In genomic region chr7:70729553-70730157, GRCh38 we compare ENCODE assay signal across 8 cellular contexts.
DNase-seq lines count a peak whose midpoint lies in the region; ATAC-seq and TF ChIP-seq lines count a peak whose summit lies in the region.
"Not testable (repeated sequence)": the region's sequence is repeated elsewhere in the genome, so short reads cannot be mapped to it uniquely, and the experiment has no call there.

No MANE protein-coding gene starts in this region.

- peaks cover 0 to 15% (median 0%) of the 10 kb centered on the region in 4 donors for H3K4me1 ChIP-seq in Peyer's patch

- H3K27me3 ChIP-seq in Peyer's patch, result not testable (repeated sequence)

- H3K27ac Mint-ChIP-seq in chondrocyte (ENCODE audit: unreplicated experiment) (peak overlapping the region; percentile 42), glutamatergic neuron (ENCODE audit: unreplicated experiment) (peak overlapping the region; percentile 77)
- H3K27ac Mint-ChIP-seq in memory B cell, result not testable (repeated sequence)
- peak overlapping the region; percentile 83 for H3K27ac Mint-ChIP-seq in stimulated activated effector memory CD8-positive, alpha-beta T cell treated with anti-CD3 and anti-CD28 coated beads, Interleukin-12 subunit alpha, Interleukin-12 subunit beta, amount 100 ng/mL, for 72 hours

- TF ChIP-seq POLR2A in Peyer's patch (IDR thresholded peaks at IDR 0.05), result not testable (repeated sequence)

- ATAC-seq in HG02885 (IDR thresholded peaks at IDR 0.05; ENCODE audit: poor library complexity, unreplicated experiment), result peak; percentile 28
- ATAC-seq in memory B cell (ENCODE audit: low read depth); stimulated activated effector memory CD8-positive, alpha-beta T cell treated with anti-CD3 and anti-CD28 coated beads, Interleukin-12 subunit alpha, Interleukin-12 subunit beta, amount 100 ng/mL, for 72 hours: not testable (repeated sequence)

- not testable (repeated sequence) for H3K4me3 Mint-ChIP-seq in chondrocyte (ENCODE audit: unreplicated experiment)
- H3K4me3 Mint-ChIP-seq in glutamatergic neuron (ENCODE audit: unreplicated experiment), result peak overlapping the region; percentile 71
- peak overlapping the region; percentile 33 for H3K4me3 Mint-ChIP-seq in memory B cell
- H3K4me3 Mint-ChIP-seq in stimulated activated effector memory CD8-positive, alpha-beta T cell treated with anti-CD3 and anti-CD28 coated beads, Interleukin-12 subunit alpha, Interleukin-12 subunit beta, amount 100 ng/mL, for 72 hours, result peak overlapping the region; percentile 48

- not testable (repeated sequence) for H3K36me3 Mint-ChIP-seq in chondrocyte (ENCODE audit: low read depth); memory B cell; stimulated activated effector memory CD8-positive, alpha-beta T cell treated with anti-CD3 and anti-CD28 coated beads, Interleukin-12 subunit alpha, Interleukin-12 subunit beta, amount 100 ng/mL, for 72 hours
- peaks cover 13% of the 10 kb centered on the region for H3K36me3 Mint-ChIP-seq in glutamatergic neuron (ENCODE audit: unreplicated experiment)

- DNase-seq in DMS79 treated with DMSO at 0.1 percent for 48 hours (lab: John Stamatoyannopoulos, UW), result peak; percentile 90
- DNase-seq in NCI-H2029 treated with DMSO at 0.1 percent for 48 hours (lab: John Stamatoyannopoulos, UW), result peak; percentile 82
- peak in 2 of 3 donors; percentile 57 to 79 for DNase-seq in Peyer's patch
- DNase-seq in chondrocyte (ENCODE audit: low spot score); glutamatergic neuron; memory B cell (ENCODE audit: low spot score in 2 of 2); stimulated activated effector memory CD8-positive, alpha-beta T cell treated with anti-CD3 and anti-CD28 coated beads, Interleukin-12 subunit alpha, Interleukin-12 subunit beta, amount 100 ng/mL, for 72 hours (ENCODE audit: low spot score in 2 of 2): not testable (repeated sequence)

- not testable (repeated sequence) for TF ChIP-seq CTCF in Peyer's patch (IDR thresholded peaks at IDR 0.05); chondrocyte (IDR thresholded peaks at IDR 0.05); glutamatergic neuron (IDR thresholded peaks at IDR 0.05; ENCODE audit: partially characterized antibody, unreplicated experiment)

- H3K4me3 ChIP-seq in Peyer's patch, result not testable (repeated sequence)

- H3K9me3 Mint-ChIP-seq in chondrocyte (ENCODE audit: low read depth); memory B cell; stimulated activated effector memory CD8-positive, alpha-beta T cell treated with anti-CD3 and anti-CD28 coated beads, Interleukin-12 subunit alpha, Interleukin-12 subunit beta, amount 100 ng/mL, for 72 hours: not testable (repeated sequence)
- peaks cover 19% of the 10 kb centered on the region for H3K9me3 Mint-ChIP-seq in glutamatergic neuron (ENCODE audit: unreplicated experiment)

- H3K9me3 ChIP-seq in Peyer's patch, result not testable (repeated sequence)

- H3K36me3 ChIP-seq in Peyer's patch, result not testable (repeated sequence)

- H3K4me1 Mint-ChIP-seq in chondrocyte (ENCODE audit: low read depth) (peaks cover 22% of the 10 kb centered on the region), glutamatergic neuron (ENCODE audit: low read depth, unreplicated experiment) (peaks cover 34% of the 10 kb centered on the region)
- H3K4me1 Mint-ChIP-seq in memory B cell, result not testable (repeated sequence)
- H3K4me1 Mint-ChIP-seq in stimulated activated effector memory CD8-positive, alpha-beta T cell treated with anti-CD3 and anti-CD28 coated beads, Interleukin-12 subunit alpha, Interleukin-12 subunit beta, amount 100 ng/mL, for 72 hours, result peaks cover 66% of the 10 kb centered on the region

- H3K27ac ChIP-seq in Peyer's patch, result peak overlapping the region in 3 of 4 donors; percentile 25 to 77 (median 60)

- not testable (repeated sequence) for H3K27me3 Mint-ChIP-seq in chondrocyte (ENCODE audit: low read depth); glutamatergic neuron (ENCODE audit: unreplicated experiment); memory B cell
